In genomic region chr1:160124709-160125478, GRCh38 we compare ENCODE assay signal across 10 cellular contexts. TPM values are rescaled to one million over a fixed set of nuclear protein-coding genes. Genes with fewer than 3 reads are reported as not detected.
A peak's percentile ranks its signal among the peaks of the same experiment; 100 is the strongest.
DNase-seq lines count a peak whose midpoint lies in the region; ATAC-seq and TF ChIP-seq lines count a peak whose summit lies in the region.
"Had no signal": no experiment of that assay in that cellular context is flagged by ENCODE, and none has a peak within 500 bp of the region (broad histone marks: within the 10 kb centered on the region; RNA-seq: fewer than 3 reads in every experiment).

No MANE protein-coding gene starts in this region.

- peaks cover 23 to 84% (median 75%) of the 10 kb centered on the region in 4 donors for H3K36me3 ChIP-seq in esophagus muscularis mucosa

- ATAC-seq in GM19324 (IDR thresholded peaks at IDR 0.05; ENCODE audit: low FRiP score, unreplicated experiment) (no peak), HG02571 (IDR thresholded peaks at IDR 0.05; ENCODE audit: unreplicated experiment) (no peak), HG03469 (IDR thresholded peaks at IDR 0.05; ENCODE audit: unreplicated experiment) (no peak)

- intact Hi-C loops in esophagus muscularis mucosa (cut with DNase I), result no loop called here

- 59% methylated on average over 8 of the region's 8 CpGs for WGBS in esophagus muscularis mucosa

- H3K4me3 ChIP-seq in esophagus muscularis mucosa, result no peak overlapping the region

- TF ChIP-seq CTCF in esophagus muscularis mucosa (IDR thresholded peaks at IDR 0.05), result peak in 2 of 3 experiments; percentile 38 to 43
- peak; percentile 2 for TF ChIP-seq CTCF in osteocyte (IDR thresholded peaks at IDR 0.05)
- TF ChIP-seq CTCF in nephron progenitor cell (IDR thresholded peaks at IDR 0.05), result no peak

- peak overlapping the region; percentile 83 to 87 (median 85) for H3K27ac ChIP-seq in esophagus muscularis mucosa (replicated peaks in 1 of 4)

- H3K27me3 ChIP-seq in esophagus muscularis mucosa, result no peaks in the 10 kb centered on the region

- TF ChIP-seq POLR2A in esophagus muscularis mucosa (IDR thresholded peaks at IDR 0.05; ENCODE audit: low read depth), result no peak

- H3K4me1 Mint-ChIP-seq in osteocyte (ENCODE audit: unreplicated experiment) (peaks cover 15% of the 10 kb centered on the region), nephron progenitor cell (peaks cover 23% of the 10 kb centered on the region)

- H3K9me3 ChIP-seq in esophagus muscularis mucosa, result no peaks in the 10 kb centered on the region

- H3K9me3 Mint-ChIP-seq in osteocyte (ENCODE audit: unreplicated experiment) (no peaks in the 10 kb centered on the region), nephron progenitor cell (no peaks in the 10 kb centered on the region)

- H3K36me3 Mint-ChIP-seq in osteocyte (ENCODE audit: unreplicated experiment) (no peaks in the 10 kb centered on the region), nephron progenitor cell (ENCODE audit: low read depth) (peaks cover 40% of the 10 kb centered on the region)

- peaks cover 7% of the 10 kb centered on the region for H3K27me3 Mint-ChIP-seq in osteocyte (ENCODE audit: unreplicated experiment)
- no peaks in the 10 kb centered on the region for H3K27me3 Mint-ChIP-seq in nephron progenitor cell (ENCODE audit: low read depth, poor library complexity)

- peaks cover 61 to 99% (median 79%) of the 10 kb centered on the region in 4 donors for H3K4me1 ChIP-seq in esophagus muscularis mucosa

- peak; percentile 87 for DNase-seq in Daoy (ENCODE audit: low read depth)
- peak; percentile 27 for DNase-seq in OCI-M1 (lab: John Stamatoyannopoulos, UW)
- no peak for DNase-seq in esophagus muscularis mucosa (ENCODE audit: extremely low spot score)
- no peak for DNase-seq in osteocyte (ENCODE audit: extremely low spot score, unreplicated experiment)
- DNase-seq in nephron progenitor cell, result no peak
- DNase-seq: GDM1 had no signal

- no peak overlapping the region for H3K27ac Mint-ChIP-seq in osteocyte (ENCODE audit: unreplicated experiment)
- no peak overlapping the region for H3K27ac Mint-ChIP-seq in nephron progenitor cell

- H3K4me3 Mint-ChIP-seq in osteocyte (ENCODE audit: unreplicated experiment) (no peak overlapping the region), nephron progenitor cell (no peak overlapping the region)

- peak; percentile 76 for TF ChIP-seq EP300 in esophagus muscularis mucosa (IDR thresholded peaks at IDR 0.05)

RNA-seq across cellular contexts. Expression of gene ATP1A2, which starts 9.3 kb away (rescaled TPM):
- total RNA-seq in Daoy (2014; rRNA removed; shearing (Covaris generic)), result not detected in 2 replicates
- 100 to 1,000 TPM; 101 to 214 (median 130) TPM for total RNA-seq in esophagus muscularis mucosa
- total RNA-seq in osteocyte, result 8.2 and 8.5 TPM in 2 replicates

RNA-seq across cellular contexts. Expression of gene IGSF8, which starts 26.5 kb away (rescaled TPM):
- 26.0 and 27.6 TPM in 2 replicates for total RNA-seq in Daoy (2014; rRNA removed; shearing (Covaris generic))
- total RNA-seq in esophagus muscularis mucosa, result 10 to 100 TPM; 12.0 to 27.0 (median 21.9) TPM
- total RNA-seq in osteocyte, result 24.0 and 26.6 TPM in 2 replicates

RNA-seq across cellular contexts. Expression of gene ATP1A4, which starts 26.5 kb away (rescaled TPM):
- not detected in 2 replicates for total RNA-seq in Daoy (2014; rRNA removed; shearing (Covaris generic))
- total RNA-seq in esophagus muscularis mucosa (1 to 10 TPM in 1 of 4 donors, under 1 TPM in 2, not detected in 1; 0.17 to 2.1 (median 0.98) TPM), osteocyte (not detected in 2 replicates)

RNA-seq across cellular contexts. Expression of gene KCNJ9, which starts 43.6 kb away (rescaled TPM):
- total RNA-seq in Daoy (2014; rRNA removed; shearing (Covaris generic)), result not detected in 2 replicates
- not detected for total RNA-seq in esophagus muscularis mucosa
- not detected in 2 replicates for total RNA-seq in osteocyte
- total RNA-seq: ureter had no signal

RNA-seq across cellular contexts. Expression of gene KCNJ10, which starts 54.9 kb away (rescaled TPM):
- total RNA-seq in Daoy (2014; rRNA removed; shearing (Covaris generic)), result under 0.01 TPM in 1 of 2 replicates, not detected in the other
- total RNA-seq in esophagus muscularis mucosa, result under 1 TPM in 1 of 4 donors, not detected in 3; 0.06 TPM
- not detected in 2 replicates for total RNA-seq in osteocyte
- total RNA-seq: ureter had no signal

Comparison
In these comparisons a context has a peak if more than half of its experiments do, and no peak if none do; other contexts are left out.
1. DNase-seq: peak in Daoy (single experiment) and OCI-M1 (single experiment); none in esophagus muscularis mucosa (single experiment), osteocyte (single experiment) and nephron progenitor cell (single experiment).
2. RNA of gene ATP1A2, which starts 9.3 kb away (total RNA-seq): 101 to 214 TPM in esophagus muscularis mucosa; 8.2 to 8.5 TPM in osteocyte and not detected in Daoy; every median in the first group is over 10 times any median in the second.